In genomic region chr1:18948048-18948912, GRCh38 we compare ENCODE assay signal across 9 cellular contexts. TPM values are rescaled to one million over a fixed set of nuclear protein-coding genes. Genes with fewer than 3 reads are reported as not detected.
A peak's percentile ranks its signal among the peaks of the same experiment; 100 is the strongest.
DNase-seq lines count a peak whose midpoint lies in the region; ATAC-seq, FAIRE-seq and TF ChIP-seq lines count a peak whose summit lies in the region.
"Had no signal": no experiment of that assay in that cellular context is flagged by ENCODE, and none has a peak within 500 bp of the region (broad histone marks: within the 10 kb centered on the region; RNA-seq: fewer than 3 reads in every experiment).

No MANE protein-coding gene starts in this region.

- H2AK5ac ChIP-seq in H1 (ENCODE audit: low read depth, low read length) = no peak overlapping the region

- no peak overlapping the region for H3K23ac ChIP-seq in H1 (ENCODE audit: insufficient read length)

- H2BK5ac ChIP-seq in H1 (ENCODE audit: low read depth, low read length) = peak overlapping the region; percentile 96

- DNase-seq in GM12892 (ENCODE audit: insufficient read length) (no peak), H1 (ENCODE audit: low read depth in 1 of 2, low spot score in 2 of 2) (no peak), NCI-H82 treated with DMSO at 0.1 percent for 48 hours (lab: John Stamatoyannopoulos, UW; ENCODE audit: unreplicated experiment) (no peak), NCI-H1417 (lab: John Stamatoyannopoulos, UW) (no peak), ecto neural progenitor cell (ENCODE audit: low spot score) (no peak)
- DNase-seq in activated CD4-positive, alpha-beta T cell treated with anti-CD3 and anti-CD28 coated beads for 48 hours = peak; percentile 66

- H4K20me1 ChIP-seq in H1 (replicated peaks in 1 of 2; ENCODE audit: control insufficient read depth in 1 of 2, insufficient read depth in 2 of 2, low read length in 2 of 2) = no peaks in the 10 kb centered on the region

- H3K4ac ChIP-seq in H1 (replicated peaks; ENCODE audit: insufficient read length, low read depth, low read length) = no peak overlapping the region

- peaks cover 16 to 25% (median 20%) of the 10 kb centered on the region in 4 experiments for H3K4me1 ChIP-seq in H1 (replicated peaks in 1 of 4; ENCODE audit: control insufficient read depth in 3 of 4, insufficient read depth in 4 of 4, low read length in 3 of 4)
- H3K4me1 ChIP-seq in skeletal muscle tissue (ENCODE audit: control insufficient read depth in 3 of 3, insufficient read depth in 3 of 3, low read length in 3 of 3) = peaks cover 63 to 68% (median 68%) of the 10 kb centered on the region in 3 donors

- no peak overlapping the region; a peak in 1 of 4 replicates for H3K4me2 ChIP-seq in H1 (ENCODE audit: insufficient read depth in 1 of 2, low read depth in 2 of 2, low read length in 2 of 2)

- no peaks in the 10 kb centered on the region for H3K27me3 ChIP-seq in H1 (replicated peaks in 1 of 4; ENCODE audit: control insufficient read depth in 3 of 4, extremely low read depth in 1 of 4, insufficient read depth in 3 of 4, low read length in 3 of 4)
- H3K27me3 ChIP-seq in skeletal muscle tissue (ENCODE audit: control insufficient read depth in 3 of 3, insufficient read depth in 3 of 3, low read length in 3 of 3) = no peaks in the 10 kb centered on the region

- H4K8ac ChIP-seq in H1 (ENCODE audit: extremely low read depth, insufficient read depth, low read length) = no peak overlapping the region

- FAIRE-seq in GM12892 (lab: Jason Lieb, UNC) = peak; percentile 30
- no peak for FAIRE-seq in H1 (lab: Jason Lieb, UNC)
- FAIRE-seq: endometrium had no signal

- H3K27ac ChIP-seq in H1 (ENCODE audit: low read depth, low read length) = no peak overlapping the region
- peak overlapping the region; percentile 83 for H3K27ac ChIP-seq in skeletal muscle tissue (ENCODE audit: low read depth, low read length)

- no peak for TF ChIP-seq POLR2A in GM12892 (IDR thresholded peaks at IDR 0.05; ENCODE audit: low read depth, low read length)
- TF ChIP-seq POLR2A in H1 (IDR thresholded peaks at IDR 0.05; ENCODE audit: control extremely low read depth in 1 of 2, low read depth in 2 of 2, low read length in 2 of 2) = no peak

- H2BK20ac ChIP-seq in H1 (ENCODE audit: low read length) = peak overlapping the region; percentile 43; the same call in 1 of the 2 replicates

- TF ChIP-seq CTCF in H1 (IDR thresholded peaks at IDR 0.05; ENCODE audit: control extremely low read depth in 1 of 3, insufficient read depth in 1 of 3, low read depth in 1 of 3, low read length in 3 of 3) = no peak

- WGBS in H1 (ENCODE audit: extremely low coverage in 1 of 2, insufficient coverage in 1 of 2, insufficient read length in 1 of 2, insufficient replicate concordance in 2 of 2, low coverage in 1 of 2, low lambda C conversion rate in 2 of 2, missing lambda C conversion rate in 1 of 2), 2 experiments = 79% methylated on average over 15 of the region's 15 CpGs; no CpG with 5 or more reads in 1 of the 2 experiments

- H3K23me2 ChIP-seq in H1 (ENCODE audit: low read depth, low read length) = 0 out of 2 replicates have a peak, but pooled peaks cover 3% of the 10 kb centered on the region

- no peaks in the 10 kb centered on the region for H3K79me2 ChIP-seq in H1 (ENCODE audit: control insufficient read depth in 1 of 2, insufficient read depth in 2 of 2, low read length in 2 of 2)

- TF ChIP-seq EP300 in H1 (IDR thresholded peaks at IDR 0.05; ENCODE audit: borderline replicate concordance in 1 of 2, low read depth in 2 of 2, low read length in 2 of 2) = no peak

- H3K14ac ChIP-seq in H1 (ENCODE audit: insufficient read length) = no peak overlapping the region

- H3K9me3 ChIP-seq in H1 (ENCODE audit: insufficient read depth in 2 of 2, low read depth in 1 of 2, low read length in 1 of 2) = no peaks in the 10 kb centered on the region
- H3K9me3 ChIP-seq in skeletal muscle tissue (ENCODE audit: control insufficient read depth in 3 of 3, low read length in 3 of 3) = no peaks in the 10 kb centered on the region

- H4K5ac ChIP-seq in H1 (ENCODE audit: insufficient read length, low read depth, low read length) = no peak overlapping the region

- no peak overlapping the region for H2AFZ ChIP-seq in H1 (ENCODE audit: low read length)

- H2BK15ac ChIP-seq in H1 (ENCODE audit: low read length) = peak overlapping the region; percentile 9

- no peak for TF ChIP-seq RAD21 in H1 (IDR thresholded peaks at IDR 0.05 in 1 of 2, conservative IDR thresholded peaks at IDR 0.05 in 1 of 2; ENCODE audit: low read depth in 2 of 2, low read length in 2 of 2)

- no peaks in the 10 kb centered on the region for H3K36me3 ChIP-seq in H1 (ENCODE audit: control insufficient read depth in 2 of 4, insufficient read depth in 4 of 4, low read length in 3 of 4)
- no peaks in the 10 kb centered on the region for H3K36me3 ChIP-seq in skeletal muscle tissue (ENCODE audit: control insufficient read depth in 3 of 3, insufficient read depth in 3 of 3, low read length in 3 of 3)

- H4K91ac ChIP-seq in H1 (replicated peaks; ENCODE audit: insufficient read length, low read length) = no peak overlapping the region

- no peak overlapping the region for H3K9ac ChIP-seq in H1 (replicated peaks in 1 of 4; ENCODE audit: extremely low read depth in 1 of 4, low read depth in 3 of 4, low read length in 3 of 4)
- peak overlapping the region; percentile 37 to 75 (median 70) for H3K9ac ChIP-seq in skeletal muscle tissue (ENCODE audit: low read depth in 1 of 3, low read length in 3 of 3)

- no peak for ATAC-seq in HG02623 (IDR thresholded peaks at IDR 0.05; ENCODE audit: unreplicated experiment)

- H3K4me3 ChIP-seq in H1 (ENCODE audit: extremely low read depth in 1 of 4, insufficient read depth in 2 of 4, low read depth in 3 of 4, low read length in 4 of 4) = no peak overlapping the region
- peak overlapping the region in 1 of 3 donors; percentile 22 for H3K4me3 ChIP-seq in skeletal muscle tissue (ENCODE audit: low read length in 3 of 3)

- H3K56ac ChIP-seq in H1 (replicated peaks; ENCODE audit: insufficient read length, low read depth, low read length) = no peak overlapping the region

- H2BK12ac ChIP-seq in H1 (ENCODE audit: low read depth, low read length) = peak overlapping the region; percentile 99

- H2BK120ac ChIP-seq in H1 (replicated peaks; ENCODE audit: low read depth, low read length) = no peak overlapping the region

- H3K18ac ChIP-seq in H1 (ENCODE audit: extremely low read depth, low read length) = no peak overlapping the region

- CTCF ChIA-PET in H1 (lab: Charles Lee; ENCODE audit: partially characterized antibody) = interaction anchor here (0.6 to 5.6 kb wide), 6 partner anchors 10 to 40 kb away, joined by 3 to 60 read pairs (median 3); no protein-coding TSS in a partner anchor

- POLR2A ChIA-PET in H1 (lab: Charles Lee; ENCODE audit: partially characterized antibody) = interaction anchor here (0.8 to 0.9 kb wide), 3 partner anchors 12 to 304 kb away, joined by 3 read pairs; partner anchors contain the start of gene MRTO4

- H3K79me1 ChIP-seq in H1 (ENCODE audit: low read depth, low read length) = no peaks in the 10 kb centered on the region

TF ChIP-seq in H1, 55 proteins besides CTCF, POLR2A, EP300 and RAD21:
- TF ChIP-seq E2F6 (IDR thresholded peaks at IDR 0.05) (no peak), USF2 (IDR thresholded peaks at IDR 0.05; ENCODE audit: low read length) (no peak), KDM1A (IDR thresholded peaks at IDR 0.05; ENCODE audit: borderline replicate concordance, low read length) (peak; percentile 51; the same call in 1 of the 2 replicates)

RNA-seq across cellular contexts. Expression of gene IFFO2, which starts 8.2 kb away (rescaled TPM):
- 5.6 TPM for polyA plus RNA-seq in GM12892 (2012; ENCODE audit: missing spikeins)
- total RNA-seq in H1 (2021; fragmentation: NEBNext Ultra II Directional; extraction: Animal tissue kit (Norgen Biotek cat#: 25700)) = 8.7 and 10.4 TPM in 2 replicates
- 6.6 and 13.7 TPM in 2 replicates for polyA plus RNA-seq in H1 (2011; rRNA removed)
- polyA plus RNA-seq in H1 (2011; cell fraction: cytosol; rRNA removed) = 5.2 TPM
- polyA plus RNA-seq in H1 (2011; cell fraction: nucleus; rRNA removed) = 8.2 TPM
- polyA plus RNA-seq in H1 (2012, experiment 1 of 2) = 4.2 to 6.0 TPM (median 5.4 TPM) in 4 replicates
- 5.2 TPM for polyA plus RNA-seq in H1 (2012, experiment 2 of 2)
- polyA plus RNA-seq in H1 (2013, experiment 1 of 2) = 3.5 TPM
- polyA plus RNA-seq in H1 (2013, experiment 2 of 2) = 3.6 TPM
- 4.0 and 4.8 TPM in 2 replicates for polyA minus RNA-seq in H1 (2011; rRNA and poly(A)+ RNA removed)
- polyA minus RNA-seq in H1 (2011; cell fraction: cytosol; rRNA and poly(A)+ RNA removed) = 4.8 TPM
- polyA minus RNA-seq in H1 (2011; cell fraction: nucleus; rRNA and poly(A)+ RNA removed) = 2.6 TPM
- total RNA-seq in skeletal muscle tissue = 3.7 TPM

RNA-seq across cellular contexts. Expression of gene ALDH4A1, which starts 45.9 kb away (rescaled TPM):
- 2.8 TPM for polyA plus RNA-seq in GM12892 (2012; ENCODE audit: missing spikeins)
- total RNA-seq in H1 (2021; fragmentation: NEBNext Ultra II Directional; extraction: Animal tissue kit (Norgen Biotek cat#: 25700)) = 29.4 and 30.3 TPM in 2 replicates
- polyA plus RNA-seq in H1 (2011; rRNA removed) = 35.9 and 57.4 TPM in 2 replicates
- 61.4 TPM for polyA plus RNA-seq in H1 (2011; cell fraction: cytosol; rRNA removed)
- 95.8 TPM for polyA plus RNA-seq in H1 (2011; cell fraction: nucleus; rRNA removed)
- polyA plus RNA-seq in H1 (2012, experiment 1 of 2) = 25.3 to 32.9 TPM (median 31.9 TPM) in 4 replicates
- 35.0 TPM for polyA plus RNA-seq in H1 (2012, experiment 2 of 2)
- 18.9 TPM for polyA plus RNA-seq in H1 (2013, experiment 1 of 2)
- 16.0 TPM for polyA plus RNA-seq in H1 (2013, experiment 2 of 2)
- polyA minus RNA-seq in H1 (2011; rRNA and poly(A)+ RNA removed) = 20.3 and 22.0 TPM in 2 replicates
- 21.8 TPM for polyA minus RNA-seq in H1 (2011; cell fraction: cytosol; rRNA and poly(A)+ RNA removed)
- 21.5 TPM for polyA minus RNA-seq in H1 (2011; cell fraction: nucleus; rRNA and poly(A)+ RNA removed)
- 6.3 TPM for total RNA-seq in skeletal muscle tissue

Comparison
In these comparisons a context has a peak if more than half of its experiments do, and no peak if none do; other contexts are left out.
1. H3K9ac ChIP-seq: peak in skeletal muscle tissue (3 of 3); none in H1 (0 of 4).